8 cellular contexts compared by ENCODE assay signal in genomic region chr7:6430271-6430940, GRCh38. TPM values are rescaled to one million over a fixed set of nuclear protein-coding genes. Genes with fewer than 3 reads are reported as not detected.
A peak's percentile ranks its signal among the peaks of the same experiment; 100 is the strongest.
DNase-seq lines count a peak whose midpoint lies in the region; ATAC-seq and TF ChIP-seq lines count a peak whose summit lies in the region.

No MANE protein-coding gene starts in this region.

- POLR2A ChIA-PET in A673 (lab: Charles Lee; ENCODE audit: low non-redundant PET) = interaction anchor here (0.6 kb wide), 1 partner anchor 63 kb away, joined by 3 read pairs; no protein-coding TSS in a partner anchor

- intact Hi-C loops in A673 (cut with micrococcal nuclease; ENCODE audit: unreplicated experiment) = no loop called here

- TF ChIP-seq CTCF in A673 (conservative IDR thresholded peaks at IDR 0.05; ENCODE audit: low read depth, low read length) = peak; percentile 37; the same call in 1 of the 2 replicates
- TF ChIP-seq CTCF in GM12872 (IDR thresholded peaks at IDR 0.05; ENCODE audit: insufficient read depth, low read depth, low read length) = peak; percentile 25; the same call in 1 of the 3 replicates
- no peak for TF ChIP-seq CTCF in fibroblast of the aortic adventitia (IDR thresholded peaks at IDR 0.05; ENCODE audit: insufficient read depth, low read length)
- no peak for TF ChIP-seq CTCF in coronary artery (IDR thresholded peaks at IDR 0.05)

- CTCF ChIA-PET in A673 (lab: Charles Lee) = interaction anchor here (0.6 kb wide), 2 partner anchors 202 to 433 kb away, joined by 4 read pairs; no protein-coding TSS in a partner anchor

- H3K27me3 ChIP-seq in A673 (replicated peaks; ENCODE audit: insufficient read depth, low read depth, low read length, poor library complexity) = no peaks in the 10 kb centered on the region

- H3K4me1 ChIP-seq in A673 (ENCODE audit: insufficient read depth, low read length, poor library complexity, severe bottlenecking) = peaks cover 1% of the 10 kb centered on the region

- H3K9me3 ChIP-seq in A673 (ENCODE audit: low read depth, low read length, poor library complexity, severe bottlenecking) = no peaks in the 10 kb centered on the region

- H3K27ac ChIP-seq in A673 (ENCODE audit: low read depth, low read length, poor library complexity, severe bottlenecking) (no peak overlapping the region), coronary artery (no peak overlapping the region)

- peak; percentile 89 for ATAC-seq in SK-N-SH treated with all-trans-retinoic acid at 6 μM for 48 hours
- ATAC-seq in HG02973 (IDR thresholded peaks at IDR 0.05; ENCODE audit: unreplicated experiment) = no peak

- H3K4me3 ChIP-seq in A673 (ENCODE audit: low read depth, low read length, poor library complexity, severe bottlenecking) (no peak overlapping the region), fibroblast of the aortic adventitia (ENCODE audit: low read depth, low read length) (no peak overlapping the region), coronary artery (no peak overlapping the region)

- BruUV-seq in A673 (replicated peaks; lab: Mats Ljungman, UMichigan) = no TSS peak

- peak; percentile 56 for DNase-seq in A673 (ENCODE audit: low spot score)
- DNase-seq in fibroblast of the aortic adventitia (ENCODE audit: low read depth) = peak; percentile 57
- DNase-seq in coronary artery (ENCODE audit: low spot score) = no peak
- DNase-seq in NCI-H446 (lab: John Stamatoyannopoulos, UW) = no peak
- DNase-seq in NCI-H187 treated with DMSO at 0.1 percent for 48 hours (lab: John Stamatoyannopoulos, UW) = no peak

- H3K36me3 ChIP-seq in A673 (ENCODE audit: insufficient read depth, low read length, poor library complexity, severe bottlenecking) = peaks cover 15% of the 10 kb centered on the region

TF ChIP-seq in SK-N-SH treated with all-trans-retinoic acid at 6 μM for 48 hours, 23 proteins besides CTCF, POLR2A, EP300 and RAD21:
- no peak for TF ChIP-seq CSDC2 (CRISPR knock-in tag; IDR thresholded peaks at IDR 0.05)
- no peak for TF ChIP-seq GLIS3 (CRISPR knock-in tag; IDR thresholded peaks at IDR 0.05)
- TF ChIP-seq TOX (CRISPR knock-in tag; IDR thresholded peaks at IDR 0.05; ENCODE audit: borderline replicate concordance) = no peak
- no peak for TF ChIP-seq PPARA (CRISPR knock-in tag; IDR thresholded peaks at IDR 0.05; ENCODE audit: borderline replicate concordance)
- TF ChIP-seq RARB (CRISPR knock-in tag; IDR thresholded peaks at IDR 0.05) = no peak
- TF ChIP-seq ARNTL (CRISPR knock-in tag; IDR thresholded peaks at IDR 0.05; ENCODE audit: borderline replicate concordance, low read depth) = no peak
- TF ChIP-seq TCF4 (CRISPR knock-in tag; IDR thresholded peaks at IDR 0.05; ENCODE audit: borderline replicate concordance) = no peak
- TF ChIP-seq PATZ1 (CRISPR knock-in tag; IDR thresholded peaks at IDR 0.05; ENCODE audit: borderline replicate concordance) = no peak
- no peak for TF ChIP-seq ISL1 (CRISPR knock-in tag; IDR thresholded peaks at IDR 0.05)
- no peak for TF ChIP-seq CREB5 (CRISPR knock-in tag; IDR thresholded peaks at IDR 0.05; ENCODE audit: low read depth)
- no peak for TF ChIP-seq TSHZ2 (CRISPR knock-in tag; IDR thresholded peaks at IDR 0.05)
- TF ChIP-seq CSRNP3 (CRISPR knock-in tag; IDR thresholded peaks at IDR 0.05) = no peak
- TF ChIP-seq OSR1 (CRISPR knock-in tag; IDR thresholded peaks at IDR 0.05) = no peak
- no peak for TF ChIP-seq BACH2 (CRISPR knock-in tag; IDR thresholded peaks at IDR 0.05; ENCODE audit: borderline replicate concordance)
- no peak for TF ChIP-seq ZNF565 (CRISPR knock-in tag; conservative IDR thresholded peaks at IDR 0.05; ENCODE audit: low read depth)
- no peak for TF ChIP-seq ZFP30 (CRISPR knock-in tag; IDR thresholded peaks at IDR 0.05)
- TF ChIP-seq SNAI2 (CRISPR knock-in tag; IDR thresholded peaks at IDR 0.05) = no peak

RNA-seq across cellular contexts. Expression of gene DAGLB, which starts 17.3 kb away (rescaled TPM):
- total RNA-seq in A673 (2021) (24.1 and 27.6 TPM in 2 replicates), fibroblast of the aortic adventitia (ENCODE audit: low replicate concordance) (21.4 and 38.3 TPM in 2 replicates)

RNA-seq across cellular contexts. Expression of gene KDELR2, which starts 53.5 kb away (rescaled TPM):
- total RNA-seq in A673 (2021) = 179 and 189 TPM in 2 replicates
- total RNA-seq in fibroblast of the aortic adventitia (ENCODE audit: low replicate concordance) = 57.0 and 434 TPM in 2 replicates

RNA-seq across cellular contexts. Expression of gene RAC1, which starts 56.1 kb away (rescaled TPM):
- total RNA-seq in A673 (2021) (295 and 296 TPM in 2 replicates), fibroblast of the aortic adventitia (ENCODE audit: low replicate concordance) (71.3 and 97.5 TPM in 2 replicates)

Comparison
In these comparisons a context has a peak if more than half of its experiments do, and no peak if none do; other contexts are left out.
1. DNase-seq: peak in A673 (single experiment) and fibroblast of the aortic adventitia (single experiment); none in coronary artery (single experiment), NCI-H446 (0 of 2) and NCI-H187 treated with DMSO at 0.1 percent for 48 hours (single experiment).
2. CTCF ChIP-seq: peak in A673 (single experiment) and GM12872 (single experiment); none in fibroblast of the aortic adventitia (single experiment) and coronary artery (single experiment).